In genomic region chr3:72174890-72175289, GRCh38 we compare ENCODE assay signal across 20 cellular contexts.
"Had no signal": no experiment of that assay in that cellular context is flagged by ENCODE, and none has a peak within 500 bp of the region (broad histone marks: within the 10 kb centered on the region; RNA-seq: fewer than 3 reads in every experiment).

No MANE protein-coding gene starts in this region.

- H3K4me3 ChIP-seq: breast epithelium had no signal

- H3K27ac ChIP-seq: breast epithelium, KMS-11 had no signal

- DNase-seq: activated CD4-positive, alpha-beta T cell treated with anti-CD3 and anti-CD28 coated beads for 48 hours; activated CD4-positive, alpha-beta T cell treated with anti-CD3 and anti-CD28 coated beads, Interleukin-2, amount 50 U/mL, for 48 hours; activated CD4-positive, CD25-positive, alpha-beta regulatory T cell treated with anti-CD3 and anti-CD28 coated beads, Interleukin-2, amount 50 U/mL, for 72 hours; activated effector memory CD4-positive, alpha-beta T cell treated with anti-CD3 and anti-CD28 coated beads, Interleukin-2, amount 50 U/mL, for 16 hours; activated naive CD4-positive, alpha-beta T cell treated with anti-CD3 and anti-CD28 coated beads for 36 hours; activated naive CD8-positive, alpha-beta T cell treated with anti-CD3 and anti-CD28 coated beads for 36 hours; activated T-cell treated with anti-CD3 and anti-CD28 coated beads, Interleukin-2, amount 50 U/mL, for 4 hours; anterior cingulate cortex; central memory CD4-positive, alpha-beta T cell; NCI-H1092 treated with DMSO at 0.1 percent for 48 hours; NCI-H1417 treated with DMSO at 0.1 percent for 48 hours; NCI-H1694 treated with DMSO at 0.1 percent for 48 hours; NCI-H2081 treated with DMSO at 0.1 percent for 48 hours; NCI-H446; NCI-H524; PC-3; SHP77 treated with DMSO at 0.1 percent for 48 hours had no signal

- H3K27me3 ChIP-seq: breast epithelium had no signal

- ATAC-seq: activated T-cell treated with anti-CD3 and anti-CD28 coated beads, Interleukin-2, amount 50 U/mL, for 4 hours; PC-3; WTC11 had no signal

- H3K9me3 ChIP-seq: breast epithelium had no signal

- H3K9ac ChIP-seq: KMS-11 had no signal

- H3K4me2 ChIP-seq: KMS-11 had no signal

- H3K36me3 ChIP-seq: breast epithelium had no signal
